Comparison of ENCODE assay signal across 19 cellular contexts in genomic region chr4:27836505-27836904, GRCh38.
"Had no signal": no experiment of that assay in that cellular context is flagged by ENCODE, and none has a peak within 500 bp of the region (broad histone marks: within the 10 kb centered on the region; RNA-seq: fewer than 3 reads in every experiment).

No MANE protein-coding gene starts in this region.

- H3K4me3 ChIP-seq: coronary artery, lower lobe of right lung, psoas muscle had no signal

- H3K4me1 Mint-ChIP-seq: naive thymus-derived CD4-positive, alpha-beta T cell had no signal

- H3K36me3 Mint-ChIP-seq: activated naive CD8-positive, alpha-beta T cell; naive thymus-derived CD4-positive, alpha-beta T cell had no signal

- H3K27ac Mint-ChIP-seq: activated naive CD8-positive, alpha-beta T cell; activated T-cell treated with anti-CD3 and anti-CD28 coated beads, Interleukin-2, amount 50 U/mL, for 24 hours; naive thymus-derived CD4-positive, alpha-beta T cell; stimulated activated naive CD8-positive, alpha-beta T cell treated with anti-CD3 and anti-CD28 coated beads, Interleukin-15, Interleukin-2, amounts not matched to agents 100 ng/mL and 50 ng/mL, for 24 hours had no signal

- ATAC-seq: left cardiac atrium; lower lobe of right lung; naive thymus-derived CD4-positive, alpha-beta T cell; psoas muscle; sciatic nerve had no signal

- H3K27me3 Mint-ChIP-seq: activated naive CD8-positive, alpha-beta T cell; activated T-cell treated with anti-CD3 and anti-CD28 coated beads, Interleukin-2, amount 50 U/mL, for 24 hours; naive thymus-derived CD4-positive, alpha-beta T cell; stimulated activated naive CD8-positive, alpha-beta T cell treated with anti-CD3 and anti-CD28 coated beads, Interleukin-15, Interleukin-2, amounts not matched to agents 100 ng/mL and 50 ng/mL, for 24 hours had no signal

- H3K4me1 ChIP-seq: lower lobe of right lung, psoas muscle had no signal

- H3K36me3 ChIP-seq: lower lobe of right lung had no signal

- H3K4me3 Mint-ChIP-seq: activated naive CD8-positive, alpha-beta T cell; activated T-cell treated with anti-CD3 and anti-CD28 coated beads, Interleukin-2, amount 50 U/mL, for 24 hours; naive thymus-derived CD4-positive, alpha-beta T cell; stimulated activated naive CD8-positive, alpha-beta T cell treated with anti-CD3 and anti-CD28 coated beads, Interleukin-15, Interleukin-2, amounts not matched to agents 100 ng/mL and 50 ng/mL, for 24 hours had no signal

- H3K27ac ChIP-seq: coronary artery, lower lobe of right lung, psoas muscle had no signal

- H3K9me3 ChIP-seq: lower lobe of right lung, psoas muscle had no signal

- DNase-seq: activated gamma-delta T cell; activated T-cell treated with anti-CD3 and anti-CD28 coated beads, Interleukin-2, amount 50 U/mL, for 24 hours; aorta; caudate nucleus; effector CD8-positive, alpha-beta T cell; left cardiac atrium; lower lobe of right lung; midbrain; naive thymus-derived CD4-positive, alpha-beta T cell; occipital lobe; psoas muscle; stimulated activated CD4-positive, alpha-beta T cell treated with anti-CD3 and anti-CD28 coated beads, Interleukin-12 subunit alpha, Interleukin-12 subunit beta, amount 100 ng/mL, for 4 hours; stimulated activated CD4-positive, alpha-beta T cell treated with anti-CD3 and anti-CD28 coated beads, Interleukin-4, amount 100 ng/mL, for 1 hour; stimulated activated CD8-positive, alpha-beta memory T cell treated with anti-CD3 and anti-CD28 coated beads, Interleukin-4, amount 100 ng/mL, for 48 hours; T-helper 2 cell had no signal
